In genomic region chr19:46704379-46705076, GRCh38 we compare ENCODE assay signal across 2 cellular contexts.
TF ChIP-seq lines count a peak whose summit lies in the region.

No MANE protein-coding gene starts in this region.

TF ChIP-seq in Ishikawa, 13 proteins besides CTCF, POLR2A, EP300 and RAD21:
- TF ChIP-seq YY1 (IDR thresholded peaks at IDR 0.05; ENCODE audit: low read depth) (0 out of 2 replicates have a peak, but pooled peaks have one; percentile 29), TEAD4 (IDR thresholded peaks at IDR 0.05) (no peak)
TF ChIP-seq in Ishikawa: peak in this region for 1.

TF ChIP-seq in K562, 482 proteins besides CTCF, POLR2A, EP300 and RAD21:
- 0 out of 2 replicates have a peak, but pooled peaks have one; percentile 29 for TF ChIP-seq ZNF143 (CRISPR knock-in tag; IDR thresholded peaks at IDR 0.05)
- no peak for TF ChIP-seq SP2 (IDR thresholded peaks at IDR 0.05; ENCODE audit: extremely low read depth, low read depth, low read length, poor library complexity, severe bottlenecking)
- TF ChIP-seq STAG1 (CRISPR knock-in tag; IDR thresholded peaks at IDR 0.05; ENCODE audit: borderline replicate concordance) = peak; percentile 53; the same call in 1 of the 2 replicates
- peak; percentile 26; the same call in 1 of the 2 replicates for TF ChIP-seq JUND (IDR thresholded peaks at IDR 0.05; ENCODE audit: borderline replicate concordance, low read depth, low read length)
- no peak for TF ChIP-seq JUND (tag; IDR thresholded peaks at IDR 0.05; ENCODE audit: borderline replicate concordance, low read depth, low read length)
- TF ChIP-seq TFAP4 (CRISPR knock-in tag; IDR thresholded peaks at IDR 0.05; ENCODE audit: borderline replicate concordance) = peak; percentile 48; the same call in 1 of the 2 replicates
- TF ChIP-seq ZNF740 (CRISPR knock-in tag; IDR thresholded peaks at IDR 0.05) = peak; percentile 62
- no peak for TF ChIP-seq ZNF740 (tag; IDR thresholded peaks at IDR 0.05)
- TF ChIP-seq ETV6 (IDR thresholded peaks at IDR 0.05; ENCODE audit: borderline replicate concordance in 1 of 2, low read depth in 2 of 2, low read length in 1 of 2) = no peak
- no peak for TF ChIP-seq ETV6 (CRISPR knock-in tag; IDR thresholded peaks at IDR 0.05; ENCODE audit: borderline replicate concordance)
- peak in 1 of 2 experiments; percentile 57; a peak in 1 of 4 replicates for TF ChIP-seq RCOR1 (IDR thresholded peaks at IDR 0.05; ENCODE audit: borderline replicate concordance in 1 of 2, low read depth in 2 of 2, low read length in 2 of 2)
- TF ChIP-seq RB1 (IDR thresholded peaks at IDR 0.05; ENCODE audit: low read depth) = peak; percentile 73; the same call in 1 of the 2 replicates
- TF ChIP-seq E2F6 (IDR thresholded peaks at IDR 0.05; ENCODE audit: borderline replicate concordance in 1 of 2, extremely low read depth in 1 of 2, insufficient read depth in 1 of 2, insufficient read length in 1 of 2, low read depth in 1 of 2, low read length in 1 of 2, poor library complexity in 1 of 2, severe bottlenecking in 1 of 2) = no peak
- TF ChIP-seq ARID2 (IDR thresholded peaks at IDR 0.05) = peak; percentile 37; the same call in 1 of the 2 replicates
- peak; percentile 45; the same call in 1 of the 2 replicates for TF ChIP-seq SMARCA4 (IDR thresholded peaks at IDR 0.05)
- TF ChIP-seq POLR2G (IDR thresholded peaks at IDR 0.05; ENCODE audit: low read depth, low read length) = peak; percentile 68
- peak; percentile 76; the same call in 1 of the 2 replicates for TF ChIP-seq XRCC5 (IDR thresholded peaks at IDR 0.05; ENCODE audit: low read depth, low read length)
- peak; percentile 48 to 91 (median 77) for TF ChIP-seq YY1 (IDR thresholded peaks at IDR 0.05; ENCODE audit: borderline replicate concordance in 1 of 3, control insufficient read depth in 1 of 3, extremely low read depth in 1 of 3, insufficient read depth in 3 of 3, insufficient read length in 1 of 3, insufficient replicate concordance in 2 of 3, low read depth in 1 of 3, low read length in 2 of 3)
- 0 out of 2 replicates have a peak, but pooled peaks have one; percentile 28 for TF ChIP-seq CTBP1 (IDR thresholded peaks at IDR 0.05; ENCODE audit: borderline replicate concordance)
- TF ChIP-seq ZFP91 (CRISPR knock-in tag; IDR thresholded peaks at IDR 0.05) = 0 out of 2 replicates have a peak, but pooled peaks have one; percentile 6
- peak; percentile 64 for TF ChIP-seq MAX (CRISPR knock-in tag; IDR thresholded peaks at IDR 0.05)
- TF ChIP-seq NBN (IDR thresholded peaks at IDR 0.05; ENCODE audit: low read depth) = no peak
- TF ChIP-seq ZNF282 (CRISPR knock-in tag; IDR thresholded peaks at IDR 0.05) = 0 out of 2 replicates have a peak, but pooled peaks have one; percentile 74
- peak; percentile 48; the same call in 1 of the 2 replicates for TF ChIP-seq RBFOX2 (IDR thresholded peaks at IDR 0.05; ENCODE audit: low read depth, low read length)
- peak; percentile 78 for TF ChIP-seq CTCFL (IDR thresholded peaks at IDR 0.05; ENCODE audit: borderline replicate concordance, insufficient read depth, low read depth, low read length, poor library complexity, severe bottlenecking)
- peak; percentile 58 for TF ChIP-seq SMC3 (conservative IDR thresholded peaks at IDR 0.05; ENCODE audit: insufficient read depth, low read depth, low read length)
- 0 out of 2 replicates have a peak, but pooled peaks have one; percentile 34 for TF ChIP-seq GABPB1 (CRISPR knock-in tag; IDR thresholded peaks at IDR 0.05)
- peak; percentile 27; the same call in 1 of the 2 replicates for TF ChIP-seq VEZF1 (CRISPR knock-in tag; IDR thresholded peaks at IDR 0.05)
- no peak for TF ChIP-seq HDAC6 (IDR thresholded peaks at IDR 0.05; ENCODE audit: low read depth, low read length)
- TF ChIP-seq HMGN3 (IDR thresholded peaks at IDR 0.05; ENCODE audit: borderline replicate concordance, extremely low read depth, insufficient read length, low read depth, low read length) = peak; percentile 23
- no peak for TF ChIP-seq NONO (IDR thresholded peaks at IDR 0.05; ENCODE audit: low read depth in 2 of 2, low read length in 1 of 2)
- TF ChIP-seq ARID3B (CRISPR knock-in tag; IDR thresholded peaks at IDR 0.05; ENCODE audit: borderline replicate concordance) = no peak
- TF ChIP-seq POLR3G (IDR thresholded peaks at IDR 0.05; ENCODE audit: extremely low read depth, insufficient read length, insufficient replicate concordance) = no peak
- 0 out of 2 replicates have a peak, but pooled peaks have one; percentile 17 for TF ChIP-seq ZBTB7A (IDR thresholded peaks at IDR 0.05; ENCODE audit: borderline replicate concordance, control insufficient read depth, low read depth, low read length)
